Comparison of ENCODE assay signal across 21 cellular contexts in genomic region chr18:75137346-75137877, GRCh38.
"Had no signal": no experiment of that assay in that cellular context is flagged by ENCODE, and none has a peak within 500 bp of the region (broad histone marks: within the 10 kb centered on the region; RNA-seq: fewer than 3 reads in every experiment).

No MANE protein-coding gene starts in this region.

- DNase-seq: dermis blood vessel endothelial cell; foreskin keratinocyte; immature natural killer cell; lower lobe of right lung; midbrain; nucleus accumbens; psoas muscle; retina; sigmoid colon; stimulated activated CD4-positive, alpha-beta T cell treated with anti-CD3 and anti-CD28 coated beads, Interleukin-12 subunit alpha, Interleukin-12 subunit beta, amount 100 ng/mL, for 4 hours; stimulated activated naive CD4-positive, alpha-beta T cell; stomach; substantia nigra; trophoblast cell had no signal

- FAIRE-seq: colon, keratinocyte had no signal

- H3K36me3 ChIP-seq: left lung, lower lobe of right lung, neural progenitor cell, sigmoid colon, stomach had no signal

- H3K9me3 ChIP-seq: left lung, lower lobe of right lung, psoas muscle, sigmoid colon, stomach had no signal

- H3K4me1 ChIP-seq: foreskin keratinocyte, left lung, lower lobe of right lung, neural progenitor cell, parathyroid adenoma, psoas muscle, sigmoid colon, stomach had no signal

- H3K27ac ChIP-seq: foreskin keratinocyte, left lung, lower lobe of right lung, neural progenitor cell, parathyroid adenoma, psoas muscle, sigmoid colon, skin epidermis, stomach had no signal

- H3K4me3 ChIP-seq: left lung, lower lobe of right lung, neural progenitor cell, psoas muscle, sigmoid colon, skin epidermis, stomach had no signal

- ATAC-seq: foreskin keratinocyte; left lung; lower lobe of right lung; natural killer cell treated with Interleukin-12 subunit alpha and Interleukin-12 subunit beta and Interleukin-15 and Interleukin-18, amount 100 ng/mL, for 72 hours; psoas muscle had no signal

- H3K27me3 ChIP-seq: foreskin keratinocyte, left lung, neural progenitor cell, sigmoid colon, stomach had no signal
